ENCODE assay signal across 22 cellular contexts in the genomic region with DNA sequence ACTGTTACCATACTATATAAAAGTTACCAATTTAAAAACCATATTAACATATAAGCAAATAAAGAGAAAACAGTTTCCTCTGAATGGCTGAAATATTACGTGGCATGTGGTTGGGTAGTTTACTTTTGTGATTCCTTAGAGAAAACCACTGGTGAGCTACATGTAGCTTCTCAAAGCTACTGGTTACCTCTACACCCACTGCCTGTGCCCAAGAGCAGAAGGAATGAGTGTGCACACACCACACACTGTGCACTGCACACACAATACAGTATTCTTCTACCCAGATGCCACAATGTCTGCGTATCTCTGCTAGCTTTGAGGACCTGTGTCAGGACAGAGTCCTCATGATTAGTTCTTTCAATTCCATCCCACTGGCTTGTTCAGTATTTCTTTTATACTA. TPM values are rescaled to one million over a fixed set of nuclear protein-coding genes. Genes with fewer than 3 reads are reported as not detected.
A peak's percentile ranks its signal among the peaks of the same experiment; 100 is the strongest.
DNase-seq lines count a peak whose midpoint lies in the region; TF ChIP-seq lines count a peak whose summit lies in the region.
"Had no signal": no experiment of that assay in that cellular context is flagged by ENCODE, and none has a peak within 500 bp of the region (broad histone marks: within the 10 kb centered on the region; RNA-seq: fewer than 3 reads in every experiment).

No MANE protein-coding gene starts in this region.

- peaks cover 64% of the 10 kb centered on the region for H3K4me1 Mint-ChIP-seq in activated T-cell treated with anti-CD3 and anti-CD28 coated beads, Interleukin-2, amount 50 U/mL, for 24 hours (ENCODE audit: low read depth)

- H3K4me3 ChIP-seq in KMS-11 (IDR thresholded peaks at IDR 0.05; ENCODE audit: insufficient read depth, low read depth, low read length) (no peak overlapping the region), brain microvascular endothelial cell (ENCODE audit: low read depth, low read length) (no peak overlapping the region), esophagus squamous epithelium (no peak overlapping the region)
- H3K4me3 ChIP-seq: hepatocyte, MG63, psoas muscle, spleen, uterus had no signal

- H3K27ac ChIP-seq in KMS-11 = peak overlapping the region; percentile 52
- peak overlapping the region; percentile 55 for H3K27ac ChIP-seq in brain microvascular endothelial cell
- H3K27ac ChIP-seq in esophagus squamous epithelium = no peak overlapping the region
- H3K27ac ChIP-seq: hepatocyte, psoas muscle, uterus, WERI-Rb-1 had no signal

- no peaks in the 10 kb centered on the region for H3K9me3 Mint-ChIP-seq in activated T-cell treated with anti-CD3 and anti-CD28 coated beads, Interleukin-2, amount 50 U/mL, for 24 hours
- H3K9me3 Mint-ChIP-seq: CD4-positive, alpha-beta memory T cell; memory B cell; naive thymus-derived CD8-positive, alpha-beta T cell had no signal

- no peak overlapping the region for H3K4me3 Mint-ChIP-seq in activated T-cell treated with anti-CD3 and anti-CD28 coated beads, Interleukin-2, amount 50 U/mL, for 24 hours
- H3K4me3 Mint-ChIP-seq: CD4-positive, alpha-beta memory T cell; memory B cell had no signal

- WGBS in esophagus squamous epithelium, 2 donors = 86% methylated on average over 2 of the region's 2 CpGs

- peak overlapping the region; percentile 84 for H3K4me2 ChIP-seq in KMS-11
- H3K4me2 ChIP-seq: hepatocyte had no signal

- H3K79me2 ChIP-seq in KMS-11 (ENCODE audit: insufficient read depth, low read depth) = no peaks in the 10 kb centered on the region
- H3K79me2 ChIP-seq: hepatocyte had no signal

- 0 out of 2 replicates have a peak overlapping the region, but pooled peaks have one; percentile 16 for H3K9ac ChIP-seq in KMS-11

- H3K27ac Mint-ChIP-seq in activated T-cell treated with anti-CD3 and anti-CD28 coated beads, Interleukin-2, amount 50 U/mL, for 24 hours = peak overlapping the region; percentile 31
- H3K27ac Mint-ChIP-seq: memory B cell had no signal

- no peaks in the 10 kb centered on the region for H3K27me3 Mint-ChIP-seq in activated T-cell treated with anti-CD3 and anti-CD28 coated beads, Interleukin-2, amount 50 U/mL, for 24 hours
- H3K27me3 Mint-ChIP-seq: CD4-positive, alpha-beta memory T cell; memory B cell; naive thymus-derived CD8-positive, alpha-beta T cell had no signal

- no peak overlapping the region for H2AFZ ChIP-seq in KMS-11 (ENCODE audit: low read depth)
- H2AFZ ChIP-seq: hepatocyte had no signal

- no peaks in the 10 kb centered on the region for H3K27me3 ChIP-seq in KMS-11 (ENCODE audit: insufficient read depth, low read depth)
- H3K27me3 ChIP-seq in brain microvascular endothelial cell (replicated peaks) = no peaks in the 10 kb centered on the region
- H3K27me3 ChIP-seq in esophagus squamous epithelium = no peaks in the 10 kb centered on the region
- H3K27me3 ChIP-seq: hepatocyte, MG63, spleen, uterus had no signal

- in situ Hi-C loops in brain microvascular endothelial cell (cut with HindIII; ENCODE audit: low pct_ligation_motif_present, low sequenced_read_pairs) = no loop called here

- H3K36me3 Mint-ChIP-seq in activated T-cell treated with anti-CD3 and anti-CD28 coated beads, Interleukin-2, amount 50 U/mL, for 24 hours (ENCODE audit: low read depth) = peaks cover 88% of the 10 kb centered on the region

- H3K4me1 ChIP-seq in KMS-11 (ENCODE audit: low read depth, poor library complexity, severe bottlenecking) = peaks cover 68% of the 10 kb centered on the region
- peaks cover 0 to 11% (median 0%) of the 10 kb centered on the region in 3 donors for H3K4me1 ChIP-seq in esophagus squamous epithelium
- H3K4me1 ChIP-seq: psoas muscle, uterus had no signal

- TF ChIP-seq POLR2A in esophagus squamous epithelium (IDR thresholded peaks at IDR 0.05) = no peak

- TF ChIP-seq CTCF in KMS-11 (conservative IDR thresholded peaks at IDR 0.05; ENCODE audit: low read depth, low read length) = no peak
- no peak for TF ChIP-seq CTCF in brain microvascular endothelial cell (IDR thresholded peaks at IDR 0.05; ENCODE audit: low read depth, low read length, missing control alignments)
- TF ChIP-seq CTCF in esophagus squamous epithelium (IDR thresholded peaks at IDR 0.05) = no peak

- H3K36me3 ChIP-seq in KMS-11 (ENCODE audit: insufficient read depth) (no peaks in the 10 kb centered on the region), brain microvascular endothelial cell (replicated peaks) (peaks cover 49% of the 10 kb centered on the region), esophagus squamous epithelium (peaks cover 6 to 95% (median 7%) of the 10 kb centered on the region in 3 donors)
- H3K36me3 ChIP-seq: uterus had no signal

- H4K20me1 ChIP-seq in KMS-11 (ENCODE audit: insufficient read depth) = peaks cover 6% of the 10 kb centered on the region; the same call in 1 of the 2 replicates

- intact Hi-C loops in esophagus squamous epithelium (cut with DNase I) = no loop called here

- H3K9me3 ChIP-seq in esophagus squamous epithelium = no peaks in the 10 kb centered on the region
- H3K9me3 ChIP-seq: MG63, psoas muscle, spleen, uterus had no signal

- DNase-seq in activated T-cell treated with anti-CD3 and anti-CD28 coated beads, Interleukin-2, amount 50 U/mL, for 24 hours = no peak
- no peak for DNase-seq in activated T-cell treated with anti-CD3 and anti-CD28 coated beads, Interleukin-2, amount 50 U/mL, for 1 hour
- no peak for DNase-seq in brain microvascular endothelial cell
- DNase-seq in pons (ENCODE audit: low spot score) = peak; percentile 52
- DNase-seq in NCI-H1436 treated with DMSO at 0.1 percent for 48 hours (lab: John Stamatoyannopoulos, UW) = no peak
- DNase-seq in NK-92 (lab: John Stamatoyannopoulos, UW; ENCODE audit: unreplicated experiment) = no peak
- DNase-seq in esophagus squamous epithelium (lab: John Stamatoyannopoulos, UW) = no peak
- DNase-seq: activated CD8-positive, alpha-beta memory T cell treated with anti-CD3 and anti-CD28 coated beads, Interleukin-2, amount 50 U/mL, for 48 hours; CD4-positive, alpha-beta memory T cell; DND-41; effector CD4-positive, alpha-beta T cell; MG63; naive thymus-derived CD8-positive, alpha-beta T cell; NCI-H187; psoas muscle; SHP77; spleen; uterus; WERI-Rb-1 had no signal

RNA-seq across cellular contexts. Expression of a gene that starts 25.5 kb away (rescaled TPM):
- total RNA-seq in esophagus squamous epithelium = 1 to 10 TPM in 3 of 4 donors, under 1 TPM in 1; 0.53 to 8.5 (median 3.0) TPM

Comparison
In these comparisons a context has a peak if more than half of its experiments do, and no peak if none do; other contexts are left out.
1. H3K27ac ChIP-seq: peak in KMS-11 (single experiment) and brain microvascular endothelial cell (single experiment); none in esophagus squamous epithelium (0 of 4).